Comparison of ENCODE assay signal across 8 cellular contexts in the genomic region with DNA sequence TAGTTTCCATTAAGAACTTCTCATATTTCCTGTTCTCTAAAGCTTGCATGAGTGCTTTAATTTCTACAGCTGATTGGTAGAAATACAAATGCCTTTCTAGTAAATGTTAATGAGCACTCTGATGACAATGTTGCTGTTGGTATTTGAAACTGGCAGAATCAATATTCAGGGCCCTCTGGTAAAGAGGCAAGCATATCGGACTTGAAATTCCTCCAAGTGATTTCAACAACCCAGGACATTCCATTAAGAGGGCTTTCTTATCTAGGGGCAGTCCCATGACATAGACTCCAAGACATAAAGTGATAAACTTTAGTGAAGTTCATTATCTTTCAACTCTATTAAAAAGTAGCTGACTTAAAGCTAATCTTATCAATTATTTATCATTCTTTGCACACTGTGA.
"Had no signal": no experiment of that assay in that cellular context is flagged by ENCODE, and none has a peak within 500 bp of the region (broad histone marks: within the 10 kb centered on the region; RNA-seq: fewer than 3 reads in every experiment).

No MANE protein-coding gene starts in this region.

- H2AFZ ChIP-seq: GM23338 had no signal

- H3K9me3 Mint-ChIP-seq: GM23338, H9 had no signal

- H3K4me2 ChIP-seq: GM23338 had no signal

- FAIRE-seq: H1, H54, K562 had no signal

- H3K4me3 ChIP-seq: GM23338, K562 had no signal

- H3K4me3 Mint-ChIP-seq: GM23338, H9 had no signal

- DNase-seq: H9, HCEC 1CT, IMR-90 had no signal

- H3K27ac ChIP-seq: HL-60 had no signal

- H3K4me1 Mint-ChIP-seq: GM23338 had no signal

- H3K27ac Mint-ChIP-seq: GM23338, H9 had no signal
